ENCODE assay signal across 1 cellular context in the genomic region with DNA sequence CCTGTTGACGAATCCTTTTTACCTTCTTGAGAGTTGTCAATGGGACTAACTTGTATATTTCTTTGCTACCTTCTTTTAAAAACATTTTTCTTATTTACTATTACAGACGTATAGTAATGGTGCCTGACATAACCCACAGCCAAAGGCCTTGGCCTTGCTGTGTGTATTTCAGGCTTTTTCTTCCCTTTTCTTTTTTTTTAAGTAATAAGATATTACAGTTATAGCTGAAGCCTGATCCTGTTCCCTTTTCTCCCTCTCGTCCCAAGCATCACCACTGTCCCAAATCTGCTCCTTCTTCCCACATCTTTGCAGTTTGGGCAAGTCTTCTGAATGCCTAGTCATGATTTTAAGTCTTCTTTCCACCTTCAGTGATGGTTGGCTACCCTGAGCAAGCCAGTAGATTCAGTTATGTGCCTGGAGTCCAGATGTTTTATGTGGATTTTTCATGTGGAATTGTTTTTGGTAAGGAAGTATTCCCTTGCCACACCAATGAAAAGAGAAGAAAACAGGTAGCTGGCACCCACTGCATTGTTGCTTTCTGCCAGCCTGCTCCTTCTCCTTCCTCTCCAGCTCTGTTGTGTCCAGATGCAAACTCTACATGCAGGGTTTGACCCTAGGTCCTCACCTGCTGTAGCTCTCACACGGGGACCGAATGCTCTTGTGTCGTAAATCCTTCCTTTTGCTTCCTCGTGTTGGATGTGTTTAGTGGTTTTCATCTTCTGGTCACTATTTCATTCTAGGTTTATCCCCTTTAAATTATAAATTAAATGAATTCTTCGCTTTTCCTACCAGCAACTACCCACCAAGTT.
TF ChIP-seq lines count a peak whose summit lies in the region.

No MANE protein-coding gene starts in this region.

TF ChIP-seq in endothelial cell of umbilical vein, 7 proteins besides CTCF, POLR2A, EP300 and RAD21:
- no peak for TF ChIP-seq FOS (IDR thresholded peaks at IDR 0.05; ENCODE audit: borderline replicate concordance, insufficient read depth, low read length)
- no peak for TF ChIP-seq GATA2 (IDR thresholded peaks at IDR 0.05; ENCODE audit: insufficient read depth, insufficient read length, low read depth, low read length)
- TF ChIP-seq MYC (IDR thresholded peaks at IDR 0.05; ENCODE audit: low read depth, low read length) = no peak
- no peak for TF ChIP-seq EZH2 (IDR thresholded peaks at IDR 0.05; ENCODE audit: borderline replicate concordance, low read depth, low read length, severe bottlenecking)
- no peak for TF ChIP-seq JUN (IDR thresholded peaks at IDR 0.05; ENCODE audit: borderline replicate concordance, insufficient read depth, insufficient read length, low read depth)
- TF ChIP-seq, protein P1, sequence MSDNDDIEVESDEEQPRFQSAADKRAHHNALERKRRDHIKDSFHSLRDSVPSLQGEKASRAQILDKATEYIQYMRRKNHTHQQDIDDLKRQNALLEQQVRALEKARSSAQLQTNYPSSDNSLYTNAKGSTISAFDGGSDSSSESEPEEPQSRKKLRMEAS (IDR thresholded peaks at IDR 0.05; ENCODE audit: insufficient read depth, insufficient read length) = no peak
- TF ChIP-seq POLR2AphosphoS5 (IDR thresholded peaks at IDR 0.05; ENCODE audit: insufficient read depth, low read depth, low read length) = no peak
